1 cellular context compared by ENCODE assay signal in the genomic region with DNA sequence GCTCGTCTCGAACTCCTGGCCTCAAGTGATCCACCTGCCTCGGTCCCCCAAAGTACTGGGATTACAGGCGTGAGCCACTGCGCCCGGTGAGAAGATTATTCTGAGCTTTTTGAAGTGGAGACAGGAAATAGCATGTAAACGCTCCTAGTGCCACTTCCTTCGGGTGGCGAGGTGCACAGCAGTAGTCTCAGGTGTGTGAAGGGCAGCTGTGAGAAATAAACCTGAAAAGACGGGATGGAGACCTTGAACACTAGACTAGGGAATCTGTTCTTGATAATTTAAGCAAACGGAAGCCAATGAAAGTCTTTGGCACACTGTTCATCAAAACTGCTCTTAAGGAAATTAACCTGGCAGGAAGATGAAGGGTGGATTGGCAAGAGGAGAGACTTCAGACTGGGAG.
A peak's percentile ranks its signal among the peaks of the same experiment; 100 is the strongest.
TF ChIP-seq lines count a peak whose summit lies in the region.

No MANE protein-coding gene starts in this region.

TF ChIP-seq in HepG2, 621 proteins besides CTCF, POLR2A, EP300 and RAD21:
- TF ChIP-seq ZNF224 (CRISPR knock-in tag; IDR thresholded peaks at IDR 0.05) (no peak), BORCS8-MEF2B (CRISPR knock-in tag; IDR thresholded peaks at IDR 0.05) (no peak), ETV6 (CRISPR knock-in tag; conservative IDR thresholded peaks at IDR 0.05) (0 out of 2 replicates have a peak, but pooled peaks have one; percentile 5), ZNF383 (CRISPR knock-in tag; IDR thresholded peaks at IDR 0.05; ENCODE audit: borderline replicate concordance) (no peak), ZMAT3 (CRISPR knock-in tag; conservative IDR thresholded peaks at IDR 0.05) (no peak), EED (CRISPR knock-in tag; IDR thresholded peaks at IDR 0.05) (0 out of 2 replicates have a peak, but pooled peaks have one; percentile 1), ZNF546 (CRISPR knock-in tag; conservative IDR thresholded peaks at IDR 0.05) (no peak), ZSCAN31 (CRISPR knock-in tag; IDR thresholded peaks at IDR 0.05; ENCODE audit: low read depth) (0 out of 2 replicates have a peak, but pooled peaks have one; percentile 0), SP1 (IDR thresholded peaks at IDR 0.05) (no peak), SP1 (CRISPR knock-in tag; IDR thresholded peaks at IDR 0.05) (no peak), HMG20A (CRISPR knock-in tag; IDR thresholded peaks at IDR 0.05; ENCODE audit: borderline replicate concordance) (0 out of 2 replicates have a peak, but pooled peaks have one; percentile 16), SSRP1 (CRISPR knock-in tag; IDR thresholded peaks at IDR 0.05) (no peak), ONECUT2 (CRISPR knock-in tag; IDR thresholded peaks at IDR 0.05) (no peak), MBNL3 (CRISPR knock-in tag; conservative IDR thresholded peaks at IDR 0.05) (no peak)
- TF ChIP-seq, protein P1, sequence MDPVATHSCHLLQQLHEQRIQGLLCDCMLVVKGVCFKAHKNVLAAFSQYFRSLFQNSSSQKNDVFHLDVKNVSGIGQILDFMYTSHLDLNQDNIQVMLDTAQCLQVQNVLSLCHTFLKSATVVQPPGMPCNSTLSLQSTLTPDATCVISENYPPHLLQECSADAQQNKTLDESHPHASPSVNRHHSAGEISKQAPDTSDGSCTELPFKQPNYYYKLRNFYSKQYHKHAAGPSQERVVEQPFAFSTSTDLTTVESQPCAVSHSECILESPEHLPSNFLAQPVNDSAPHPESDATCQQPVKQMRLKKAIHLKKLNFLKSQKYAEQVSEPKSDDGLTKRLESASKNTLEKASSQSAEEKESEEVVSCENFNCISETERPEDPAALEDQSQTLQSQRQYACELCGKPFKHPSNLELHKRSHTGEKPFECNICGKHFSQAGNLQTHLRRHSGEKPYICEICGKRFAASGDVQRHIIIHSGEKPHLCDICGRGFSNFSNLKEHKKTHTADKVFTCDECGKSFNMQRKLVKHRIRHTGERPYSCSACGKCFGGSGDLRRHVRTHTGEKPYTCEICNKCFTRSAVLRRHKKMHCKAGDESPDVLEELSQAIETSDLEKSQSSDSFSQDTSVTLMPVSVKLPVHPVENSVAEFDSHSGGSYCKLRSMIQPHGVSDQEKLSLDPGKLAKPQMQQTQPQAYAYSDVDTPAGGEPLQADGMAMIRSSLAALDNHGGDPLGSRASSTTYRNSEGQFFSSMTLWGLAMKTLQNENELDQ (CRISPR knock-in tag; IDR thresholded peaks at IDR 0.05; ENCODE audit: borderline replicate concordance): no peak
- TF ChIP-seq, protein P2, sequence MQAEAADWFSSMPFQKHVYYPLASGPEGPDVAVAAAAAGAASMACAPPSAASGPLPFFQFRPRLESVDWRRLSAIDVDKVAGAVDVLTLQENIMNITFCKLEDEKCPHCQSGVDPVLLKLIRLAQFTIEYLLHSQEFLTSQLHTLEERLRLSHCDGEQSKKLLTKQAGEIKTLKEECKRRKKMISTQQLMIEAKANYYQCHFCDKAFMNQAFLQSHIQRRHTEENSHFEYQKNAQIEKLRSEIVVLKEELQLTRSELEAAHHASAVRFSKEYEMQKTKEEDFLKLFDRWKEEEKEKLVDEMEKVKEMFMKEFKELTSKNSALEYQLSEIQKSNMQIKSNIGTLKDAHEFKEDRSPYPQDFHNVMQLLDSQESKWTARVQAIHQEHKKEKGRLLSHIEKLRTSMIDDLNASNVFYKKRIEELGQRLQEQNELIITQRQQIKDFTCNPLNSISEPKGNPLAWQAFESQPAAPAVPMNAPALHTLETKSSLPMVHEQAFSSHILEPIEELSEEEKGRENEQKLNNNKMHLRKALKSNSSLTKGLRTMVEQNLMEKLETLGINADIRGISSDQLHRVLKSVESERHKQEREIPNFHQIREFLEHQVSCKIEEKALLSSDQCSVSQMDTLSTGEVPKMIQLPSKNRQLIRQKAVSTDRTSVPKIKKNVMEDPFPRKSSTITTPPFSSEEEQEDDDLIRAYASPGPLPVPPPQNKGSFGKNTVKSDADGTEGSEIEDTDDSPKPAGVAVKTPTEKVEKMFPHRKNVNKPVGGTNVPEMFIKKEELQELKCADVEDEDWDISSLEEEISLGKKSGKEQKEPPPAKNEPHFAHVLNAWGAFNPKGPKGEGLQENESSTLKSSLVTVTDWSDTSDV (CRISPR knock-in tag; IDR thresholded peaks at IDR 0.05): no peak
